In genomic region chr1:39409055-39409816, GRCh38 we compare ENCODE assay signal across 8 cellular contexts.
DNase-seq lines count a peak whose midpoint lies in the region; ATAC-seq and TF ChIP-seq lines count a peak whose summit lies in the region.

No MANE protein-coding gene starts in this region.

- no peak for TF ChIP-seq EP300 in ovary (IDR thresholded peaks at IDR 0.05)

- peak; percentile 10 for ATAC-seq in GM21367 (IDR thresholded peaks at IDR 0.05; ENCODE audit: unreplicated experiment)

- peaks cover 23% of the 10 kb centered on the region for H3K4me1 ChIP-seq in Caco-2
- H3K4me1 ChIP-seq in cardiac muscle cell (ENCODE audit: low read depth) = peaks cover 21% of the 10 kb centered on the region
- H3K4me1 ChIP-seq in ovary (ENCODE audit: insufficient read depth) = peaks cover 29% of the 10 kb centered on the region

- no peaks in the 10 kb centered on the region for H3K36me3 ChIP-seq in Caco-2 (ENCODE audit: control insufficient read depth, insufficient read depth, low read length)
- no peaks in the 10 kb centered on the region for H3K36me3 ChIP-seq in cardiac muscle cell
- H3K36me3 ChIP-seq in ovary = no peaks in the 10 kb centered on the region

- H3K27me3 ChIP-seq in Caco-2 (replicated peaks; ENCODE audit: control insufficient read depth, insufficient read depth, low read length) = no peaks in the 10 kb centered on the region
- no peaks in the 10 kb centered on the region for H3K27me3 ChIP-seq in cardiac muscle cell
- H3K27me3 ChIP-seq in ovary = no peaks in the 10 kb centered on the region

- H3K4me3 ChIP-seq in Caco-2 (ENCODE audit: low read depth, low read length) = peak overlapping the region; percentile 69
- peak overlapping the region; percentile 67 for H3K4me3 ChIP-seq in cardiac muscle cell
- H3K4me3 ChIP-seq in ovary = peak overlapping the region; percentile 80

- no peak for TF ChIP-seq CTCF in Caco-2 (IDR thresholded peaks at IDR 0.05; ENCODE audit: insufficient read depth in 1 of 2, low read depth in 1 of 2, low read length in 1 of 2, severe bottlenecking in 1 of 2, unreplicated experiment in 1 of 2)
- no peak for TF ChIP-seq CTCF in cardiac muscle cell (IDR thresholded peaks at IDR 0.05; ENCODE audit: low read depth, low read length)
- TF ChIP-seq CTCF in ovary (IDR thresholded peaks at IDR 0.05) = peak in 1 of 3 donors; percentile 28
- no peak for TF ChIP-seq CTCF in GM13976 (IDR thresholded peaks at IDR 0.05; ENCODE audit: borderline replicate concordance, control extremely low read depth, extremely low read depth, insufficient read depth, missing control alignments)

- peaks cover 40% of the 10 kb centered on the region for H3K36me3 Mint-ChIP-seq in Caco-2 (ENCODE audit: insufficient read depth, unreplicated experiment)
- H3K36me3 Mint-ChIP-seq in activated naive CD8-positive, alpha-beta T cell treated with anti-CD3 and anti-CD28 coated beads for 36 hours = peaks cover 7% of the 10 kb centered on the region

- H3K27me3 Mint-ChIP-seq in Caco-2 (ENCODE audit: insufficient read depth, unreplicated experiment) = no peaks in the 10 kb centered on the region
- no peaks in the 10 kb centered on the region for H3K27me3 Mint-ChIP-seq in activated naive CD8-positive, alpha-beta T cell treated with anti-CD3 and anti-CD28 coated beads for 36 hours

- H3K27ac Mint-ChIP-seq in Caco-2 (ENCODE audit: unreplicated experiment) = peak overlapping the region; percentile 3
- H3K27ac Mint-ChIP-seq in activated naive CD8-positive, alpha-beta T cell treated with anti-CD3 and anti-CD28 coated beads for 36 hours = peak overlapping the region; percentile 42

- H3K4me1 Mint-ChIP-seq in Caco-2 (ENCODE audit: low read depth, unreplicated experiment) = peaks cover 22% of the 10 kb centered on the region
- H3K4me1 Mint-ChIP-seq in activated naive CD8-positive, alpha-beta T cell treated with anti-CD3 and anti-CD28 coated beads for 36 hours = peaks cover 63% of the 10 kb centered on the region

- H3K9me3 Mint-ChIP-seq in Caco-2 (ENCODE audit: unreplicated experiment) = no peaks in the 10 kb centered on the region
- H3K9me3 Mint-ChIP-seq in activated naive CD8-positive, alpha-beta T cell treated with anti-CD3 and anti-CD28 coated beads for 36 hours = no peaks in the 10 kb centered on the region

- WGBS in ovary, 3 donors = 0 to 1% (median 0%) methylated on average over 33 to 71 of the region's 71 CpGs

- CTCF ChIA-PET in Caco-2 (lab: Charles Lee) = no interaction called here

- intact Hi-C loops in Caco-2 (cut with micrococcal nuclease; ENCODE audit: unreplicated experiment) (no loop called here), ovary (cut with DNase I) (no loop called here)

- peak overlapping the region; percentile 82 for H3K4me3 Mint-ChIP-seq in Caco-2 (ENCODE audit: unreplicated experiment)
- H3K4me3 Mint-ChIP-seq in activated naive CD8-positive, alpha-beta T cell treated with anti-CD3 and anti-CD28 coated beads for 36 hours = peak overlapping the region; percentile 81

- POLR2A ChIA-PET in Caco-2 (lab: Charles Lee) = no interaction called here

- peak in 1 of 2 experiments; percentile 14 for DNase-seq in Caco-2
- DNase-seq in NCI-H146 (lab: John Stamatoyannopoulos, UW) = peak; percentile 32
- DNase-seq in activated naive CD8-positive, alpha-beta T cell treated with anti-CD3 and anti-CD28 coated beads for 36 hours = peak; percentile 20
- peak; percentile 46 to 75 for DNase-seq in cardiac muscle cell (ENCODE audit: low read depth in 1 of 2, low spot score in 1 of 2)
- peak; percentile 39 to 72 (median 60) for DNase-seq in ovary
- DNase-seq in GM13976 (ENCODE audit: low spot score) = no peak
- DNase-seq in D341Med (ENCODE audit: low spot score) = no peak

- BruUV-seq in Caco-2 (replicated peaks; lab: Mats Ljungman, UMichigan) = no TSS peak

- peak; percentile 35 for TF ChIP-seq POLR2A in ovary (IDR thresholded peaks at IDR 0.05)

- in situ Hi-C loops in GM13976 (cut with MboI; ENCODE audit: low sequenced_read_pairs, unreplicated experiment) = no loop called here

- H3K9me3 ChIP-seq in Caco-2 (no peaks in the 10 kb centered on the region), cardiac muscle cell (ENCODE audit: low read depth) (no peaks in the 10 kb centered on the region), ovary (no peaks in the 10 kb centered on the region)

- H3K27ac ChIP-seq in cardiac muscle cell (peak overlapping the region; percentile 91), ovary (peak overlapping the region; percentile 85)

Comparison
In these comparisons a context has a peak if more than half of its experiments do, and no peak if none do; other contexts are left out.
1. DNase-seq: peak in NCI-H146 (single experiment), activated naive CD8-positive, alpha-beta T cell treated with anti-CD3 and anti-CD28 coated beads for 36 hours (single experiment), cardiac muscle cell (2 of 2) and ovary (5 of 5); none in GM13976 (single experiment) and D341Med (single experiment).
2. Peak in every context shown above with its lines, with median percentiles within 50 percentile points of each other: H3K4me3 ChIP-seq.